9 cellular contexts compared by ENCODE assay signal in the genomic region with DNA sequence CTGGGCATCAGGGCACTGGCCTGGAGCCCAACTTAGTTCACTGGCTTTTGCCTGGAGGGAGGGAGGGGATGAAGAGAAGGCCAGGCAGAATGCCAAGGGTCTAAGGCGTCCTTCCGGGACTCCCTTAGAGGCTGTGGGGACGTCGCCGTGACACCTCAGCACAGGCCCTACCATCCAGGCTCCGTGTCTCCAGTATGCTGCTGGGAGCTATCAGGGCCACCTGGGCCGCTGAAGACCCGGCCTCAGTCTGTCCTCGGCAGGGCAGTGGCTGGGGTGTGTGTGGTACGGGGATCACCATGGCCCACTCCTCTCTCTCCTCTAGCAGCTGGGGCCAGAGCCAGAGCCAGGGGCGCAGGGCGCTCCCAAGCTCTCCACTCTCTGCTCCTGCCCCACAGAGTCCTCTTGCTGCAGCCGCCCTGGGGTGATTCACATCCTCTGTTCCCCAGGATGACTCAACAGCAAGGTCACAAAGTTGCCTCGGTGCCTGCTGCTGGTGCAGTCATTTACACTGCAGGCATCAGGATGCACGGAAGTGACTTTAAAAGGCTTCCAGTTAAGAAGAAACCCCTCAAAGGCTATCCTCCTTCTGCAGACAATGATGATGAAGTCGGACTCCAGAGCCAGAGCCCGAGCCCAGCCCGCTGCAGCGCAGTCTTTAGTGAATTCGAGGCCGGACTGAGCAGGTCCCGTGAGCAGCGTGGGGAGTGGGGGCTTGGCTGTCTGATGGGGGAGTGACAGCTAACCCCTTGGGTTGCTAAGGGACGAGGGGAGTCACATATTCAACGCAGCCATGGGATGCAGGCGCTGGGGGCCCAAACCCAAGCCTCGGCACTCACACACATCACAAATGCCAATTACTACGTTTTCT. TPM values are rescaled to one million over a fixed set of nuclear protein-coding genes. Genes with fewer than 3 reads are reported as not detected.
DNase-seq lines count a peak whose midpoint lies in the region; ATAC-seq and TF ChIP-seq lines count a peak whose summit lies in the region.
"Had no signal": no experiment of that assay in that cellular context is flagged by ENCODE, and none has a peak within 500 bp of the region (broad histone marks: within the 10 kb centered on the region; RNA-seq: fewer than 3 reads in every experiment).

No MANE protein-coding gene starts in this region.

- H3K27me3 Mint-ChIP-seq in activated CD8-positive, alpha-beta memory T cell treated with anti-CD3 and anti-CD28 coated beads, Interleukin-2, amount 10 ng/mL, durations not matched to agents 7 days and 5 days: no peaks in the 10 kb centered on the region

- H3K27ac Mint-ChIP-seq in activated CD8-positive, alpha-beta memory T cell treated with anti-CD3 and anti-CD28 coated beads, Interleukin-2, amount 10 ng/mL, durations not matched to agents 7 days and 5 days: no peak overlapping the region

- peaks cover 4% of the 10 kb centered on the region for H3K4me1 ChIP-seq in foreskin keratinocyte

- H3K36me3 Mint-ChIP-seq in activated CD8-positive, alpha-beta memory T cell treated with anti-CD3 and anti-CD28 coated beads, Interleukin-2, amount 10 ng/mL, durations not matched to agents 7 days and 5 days: no peaks in the 10 kb centered on the region

- H3K9me3 Mint-ChIP-seq in activated CD8-positive, alpha-beta memory T cell treated with anti-CD3 and anti-CD28 coated beads, Interleukin-2, amount 10 ng/mL, durations not matched to agents 7 days and 5 days (ENCODE audit: low read depth): no peaks in the 10 kb centered on the region

- DNase-seq in activated CD8-positive, alpha-beta memory T cell treated with anti-CD3 and anti-CD28 coated beads, Interleukin-2, amount 10 ng/mL, durations not matched to agents 7 days and 5 days: no peak
- no peak for DNase-seq in activated CD8-positive, alpha-beta memory T cell treated with anti-CD3 and anti-CD28 coated beads, Interleukin-2, amount 50 U/mL, for 4 hours
- DNase-seq in SKM-1 treated with dmso at 0.1 percent for 144 hours (lab: John Stamatoyannopoulos, UW; ENCODE audit: unreplicated experiment) (peak; percentile 61), foreskin keratinocyte (peak; percentile 39 to 70), left lobe of liver (ENCODE audit: low spot score) (no peak), Ammon's horn (ENCODE audit: low spot score) (no peak)
- peak; percentile 6 for DNase-seq in stimulated activated CD8-positive, alpha-beta memory T cell treated with anti-CD3 and anti-CD28 coated beads, Interleukin-7, amount 100 ng/mL, for 24 hours (ENCODE audit: low read depth)

- ATAC-seq in activated CD8-positive, alpha-beta memory T cell treated with anti-CD3 and anti-CD28 coated beads, Interleukin-2, amount 10 ng/mL, durations not matched to agents 7 days and 5 days: peak; percentile 53
- peak; percentile 94 for ATAC-seq in foreskin keratinocyte
- no peak for ATAC-seq in left lobe of liver
- no peak for ATAC-seq in GM18870 (IDR thresholded peaks at IDR 0.05; ENCODE audit: unreplicated experiment)

- H3K27me3 ChIP-seq in foreskin keratinocyte: no peaks in the 10 kb centered on the region

- no peaks in the 10 kb centered on the region for H3K4me1 Mint-ChIP-seq in activated CD8-positive, alpha-beta memory T cell treated with anti-CD3 and anti-CD28 coated beads, Interleukin-2, amount 10 ng/mL, durations not matched to agents 7 days and 5 days

- CTCF ChIA-PET in activated CD8-positive, alpha-beta memory T cell treated with anti-CD3 and anti-CD28 coated beads, Interleukin-2, amount 10 ng/mL, durations not matched to agents 7 days and 5 days (lab: Charles Lee): no interaction called here

- H3K27ac ChIP-seq in foreskin keratinocyte: no peak overlapping the region
- H3K27ac ChIP-seq: thoracic aorta had no signal

- no peak overlapping the region for H3K4me3 Mint-ChIP-seq in activated CD8-positive, alpha-beta memory T cell treated with anti-CD3 and anti-CD28 coated beads, Interleukin-2, amount 10 ng/mL, durations not matched to agents 7 days and 5 days

- no peak for TF ChIP-seq CTCF in foreskin keratinocyte (conservative IDR thresholded peaks at IDR 0.05)

RNA-seq across cellular contexts. Expression of gene SNORC, which starts 31.9 kb away (rescaled TPM):
- 1 to 10 TPM; 1.4 to 1.8 TPM for total RNA-seq in activated CD8-positive, alpha-beta memory T cell treated with anti-CD3 and anti-CD28 coated beads, Interleukin-2, amount 10 ng/mL, durations not matched to agents 7 days and 5 days
- total RNA-seq in foreskin keratinocyte: 0.18 and 0.65 TPM in 2 replicates
- 0.63 and 0.89 TPM in 2 replicates for polyA plus RNA-seq in foreskin keratinocyte
- total RNA-seq in left lobe of liver: 15.5 TPM

Comparison
In these comparisons a context has a peak if more than half of its experiments do, and no peak if none do; other contexts are left out.
1. ATAC-seq: peak in activated CD8-positive, alpha-beta memory T cell treated with anti-CD3 and anti-CD28 coated beads, Interleukin-2, amount 10 ng/mL, durations not matched to agents 7 days and 5 days (single experiment) and foreskin keratinocyte (single experiment); none in left lobe of liver (single experiment) and GM18870 (single experiment).
2. DNase-seq: peak in SKM-1 treated with dmso at 0.1 percent for 144 hours (single experiment), foreskin keratinocyte (2 of 2) and stimulated activated CD8-positive, alpha-beta memory T cell treated with anti-CD3 and anti-CD28 coated beads, Interleukin-7, amount 100 ng/mL, for 24 hours (single experiment); none in activated CD8-positive, alpha-beta memory T cell treated with anti-CD3 and anti-CD28 coated beads, Interleukin-2, amount 10 ng/mL, durations not matched to agents 7 days and 5 days (single experiment), activated CD8-positive, alpha-beta memory T cell treated with anti-CD3 and anti-CD28 coated beads, Interleukin-2, amount 50 U/mL, for 4 hours (single experiment), left lobe of liver (single experiment) and Ammon's horn (single experiment).